Comparison of ENCODE assay signal across 23 cellular contexts in the genomic region with DNA sequence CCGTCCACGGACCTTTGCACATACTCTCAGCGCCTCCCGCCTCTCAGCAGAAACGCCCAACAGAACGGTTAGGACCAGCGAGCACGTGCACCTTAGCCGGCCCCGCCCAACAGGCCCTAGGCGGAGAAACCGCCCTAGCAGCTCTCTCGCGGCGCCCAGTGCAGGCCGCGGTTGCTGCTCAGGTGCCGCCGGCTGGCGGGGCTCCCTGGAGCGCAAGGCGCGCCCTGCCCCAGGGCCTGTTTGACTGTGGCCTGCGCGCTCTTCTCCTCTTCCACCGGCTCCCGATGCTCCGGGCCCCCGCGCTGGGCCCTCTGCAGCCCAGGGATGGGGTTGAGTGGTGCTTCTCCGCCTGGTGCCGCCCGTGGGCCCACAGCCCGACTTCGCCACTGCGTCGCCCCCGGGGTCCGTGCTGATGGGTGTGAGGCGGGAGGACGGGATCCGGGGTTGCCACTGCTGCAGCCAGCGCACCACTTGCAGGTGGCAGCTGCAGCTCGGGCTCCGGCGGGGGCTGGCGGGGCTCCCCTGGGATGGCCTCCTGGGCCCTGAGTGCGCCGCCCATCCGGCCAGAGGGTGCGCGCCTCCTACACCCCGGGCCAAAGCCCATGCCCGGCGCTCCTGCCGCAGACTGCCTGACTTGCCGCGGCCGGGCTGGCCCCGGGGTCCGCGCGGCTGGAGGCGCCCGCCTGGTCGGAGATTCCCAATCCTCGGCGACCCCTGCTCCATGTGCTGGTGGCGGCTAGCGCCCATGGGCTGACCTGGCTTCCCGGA.
"Had no signal": no experiment of that assay in that cellular context is flagged by ENCODE, and none has a peak within 500 bp of the region (broad histone marks: within the 10 kb centered on the region; RNA-seq: fewer than 3 reads in every experiment).

No MANE protein-coding gene starts in this region.

- H3K27me3 ChIP-seq: gastrocnemius medialis, transverse colon, vagina had no signal

- H3K27ac Mint-ChIP-seq: activated B cell treated with CpG ODN at 0.5 μM for 24 hours; activated CD8-positive, alpha-beta T cell treated with anti-CD3 and anti-CD28 coated beads for 36 hours; activated naive CD4-positive, alpha-beta T cell treated with anti-CD3 and anti-CD28 coated beads for 36 hours; activated naive CD8-positive, alpha-beta T cell treated with anti-CD3 and anti-CD28 coated beads, Interleukin-2, amount 50 U/mL, for 24 hours; mesothelial cell of epicardium; natural killer cell treated with Interleukin-12 subunit alpha and Interleukin-12 subunit beta and Interleukin-15 and Interleukin-18, amount 100 ng/mL, for 72 hours; T-helper 2 cell treated with Interferon-gamma antibody and Interleukin-4, amounts not matched to agents 5 μg/mL and 100 μg/mL, for 36 hours had no signal

- H3K4me1 ChIP-seq: gastrocnemius medialis, heart right ventricle, parathyroid adenoma, transverse colon, vagina had no signal

- DNase-seq: activated B cell treated with CpG ODN at 0.5 μM for 24 hours; activated CD4-positive, alpha-beta T cell treated with anti-CD3 and anti-CD28 coated beads for 4 hours; activated CD8-positive, alpha-beta T cell treated with anti-CD3 and anti-CD28 coated beads for 36 hours; activated naive CD4-positive, alpha-beta T cell treated with anti-CD3 and anti-CD28 coated beads for 36 hours; activated naive CD8-positive, alpha-beta T cell treated with anti-CD3 and anti-CD28 coated beads, Interleukin-2, amount 50 U/mL, for 24 hours; activated T-cell treated with anti-CD3 and anti-CD28 coated beads, Interleukin-2, amount 50 U/mL, for 4 hours; erythroblast; gastrocnemius medialis; heart right ventricle; left cardiac atrium; stimulated activated CD4-positive, alpha-beta T cell treated with anti-CD3 and anti-CD28 coated beads, Interleukin-2, amount 100 ng/mL, for 24 hours; stimulated activated naive CD8-positive, alpha-beta T cell treated with anti-CD3 and anti-CD28 coated beads, Interleukin-15, Interleukin-2, amounts not matched to agents 100 U/mL and 50 U/mL, for 24 hours; substantia nigra; transverse colon had no signal

- FAIRE-seq: TTC549 had no signal

- H3K27me3 Mint-ChIP-seq: activated B cell treated with CpG ODN at 0.5 μM for 24 hours; activated CD8-positive, alpha-beta T cell treated with anti-CD3 and anti-CD28 coated beads for 36 hours; activated naive CD8-positive, alpha-beta T cell treated with anti-CD3 and anti-CD28 coated beads, Interleukin-2, amount 50 U/mL, for 24 hours; central memory CD8-positive, alpha-beta T cell; natural killer cell treated with Interleukin-12 subunit alpha and Interleukin-12 subunit beta and Interleukin-15 and Interleukin-18, amount 100 ng/mL, for 72 hours had no signal

- ATAC-seq: activated CD8-positive, alpha-beta T cell treated with anti-CD3 and anti-CD28 coated beads for 36 hours; activated naive CD8-positive, alpha-beta T cell treated with anti-CD3 and anti-CD28 coated beads, Interleukin-2, amount 50 U/mL, for 24 hours; activated T-cell treated with anti-CD3 and anti-CD28 coated beads, Interleukin-2, amount 50 U/mL, for 4 hours; gastrocnemius medialis; heart right ventricle; left cardiac atrium; natural killer cell treated with Interleukin-12 subunit alpha and Interleukin-12 subunit beta and Interleukin-15 and Interleukin-18, amount 100 ng/mL, for 72 hours; stimulated activated naive CD8-positive, alpha-beta T cell treated with anti-CD3 and anti-CD28 coated beads, Interleukin-15, Interleukin-2, amounts not matched to agents 100 U/mL and 50 U/mL, for 24 hours had no signal

- H3K4me3 Mint-ChIP-seq: activated B cell treated with CpG ODN at 0.5 μM for 24 hours; activated CD8-positive, alpha-beta T cell treated with anti-CD3 and anti-CD28 coated beads for 36 hours; activated naive CD4-positive, alpha-beta T cell treated with anti-CD3 and anti-CD28 coated beads for 36 hours; activated naive CD8-positive, alpha-beta T cell treated with anti-CD3 and anti-CD28 coated beads, Interleukin-2, amount 50 U/mL, for 24 hours; activated T-cell treated with anti-CD3 and anti-CD28 coated beads, Interleukin-2, amount 50 U/mL, for 4 hours; central memory CD8-positive, alpha-beta T cell; mesothelial cell of epicardium; natural killer cell treated with Interleukin-12 subunit alpha and Interleukin-12 subunit beta and Interleukin-15 and Interleukin-18, amount 100 ng/mL, for 72 hours; T-helper 2 cell treated with Interferon-gamma antibody and Interleukin-4, amounts not matched to agents 5 μg/mL and 100 μg/mL, for 36 hours had no signal

- H3K27ac ChIP-seq: coronary artery, gastrocnemius medialis, heart right ventricle, neutrophil, parathyroid adenoma, transverse colon, vagina had no signal

- H3K4me1 Mint-ChIP-seq: activated B cell treated with CpG ODN at 0.5 μM for 24 hours; activated naive CD8-positive, alpha-beta T cell treated with anti-CD3 and anti-CD28 coated beads, Interleukin-2, amount 50 U/mL, for 24 hours; central memory CD8-positive, alpha-beta T cell had no signal
